Comparison of ENCODE assay signal across 8 cellular contexts in the genomic region with DNA sequence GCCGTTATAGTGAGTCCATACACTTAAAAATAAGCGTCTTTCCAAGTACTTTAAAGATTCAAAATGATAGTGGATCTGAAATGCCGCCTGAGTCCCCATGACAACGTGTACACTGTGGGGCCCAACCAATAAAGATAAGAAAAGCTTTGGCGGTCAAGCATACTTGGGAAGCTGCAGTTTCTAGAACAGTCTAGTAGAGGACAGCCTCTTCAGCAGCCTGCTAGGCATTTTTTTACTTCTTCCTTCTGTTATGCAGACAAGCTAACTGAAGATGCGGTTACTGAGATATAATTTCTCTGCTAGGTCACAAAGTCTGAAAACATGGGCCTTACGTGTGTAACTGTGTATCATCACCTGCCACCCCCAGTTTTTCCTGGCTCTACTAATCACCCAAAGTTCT. TPM values are rescaled to one million over a fixed set of nuclear protein-coding genes. Genes with fewer than 3 reads are reported as not detected.
DNase-seq lines count a peak whose midpoint lies in the region; TF ChIP-seq lines count a peak whose summit lies in the region.

No MANE protein-coding gene starts in this region.

- POLR2A ChIA-PET in HEK293 (lab: Yijun Ruan, JAX): interaction anchor here (1.6 to 1.7 kb wide), 2 partner anchors 52 to 122 kb away, joined by 3 read pairs; no protein-coding TSS in a partner anchor
- POLR2A ChIA-PET in PC-9 (lab: Charles Lee; ENCODE audit: unreplicated experiment): no interaction called here

- BruUV-seq in PC-9 (replicated peaks; lab: Mats Ljungman, UMichigan): no TSS peak

- in situ Hi-C loops in GM13977 (cut with MboI; ENCODE audit: low pct_unique_long_range_greater_than_20kb, low sequenced_read_pairs, unreplicated experiment): no loop called here

- H3K79me2 ChIP-seq in PC-9 (ENCODE audit: low read depth): no peaks in the 10 kb centered on the region

- DNase-seq in PC-9: no peak
- DNase-seq in epithelial cell of esophagus (ENCODE audit: low read depth): no peak
- DNase-seq in nephron progenitor cell: no peak
- DNase-seq in GM13977 (ENCODE audit: low spot score): no peak
- no peak for DNase-seq in NCI-H187 treated with DMSO at 0.1 percent for 48 hours (lab: John Stamatoyannopoulos, UW)
- DNase-seq in NCI-H446 treated with DMSO at 0.1 percent for 48 hours (lab: John Stamatoyannopoulos, UW): no peak

- H3F3A ChIP-seq in PC-9 (ENCODE audit: insufficient read depth, low read depth): no peaks in the 10 kb centered on the region

- peak overlapping the region; percentile 95 for H3K4me3 Mint-ChIP-seq in nephron progenitor cell

- H3K9me3 ChIP-seq in HEK293 (ENCODE audit: control insufficient read depth, insufficient read depth, low read depth, low read length) (no peaks in the 10 kb centered on the region), PC-9 (ENCODE audit: insufficient read depth, low read depth) (no peaks in the 10 kb centered on the region)

- no peak for TF ChIP-seq CTCF in GM12875 (IDR thresholded peaks at IDR 0.05; ENCODE audit: borderline replicate concordance, insufficient read depth, low read depth, low read length)
- TF ChIP-seq CTCF in HEK293 (tag by site-specific recombination; IDR thresholded peaks at IDR 0.05): no peak
- TF ChIP-seq CTCF in PC-9 (conservative IDR thresholded peaks at IDR 0.05): no peak
- TF ChIP-seq CTCF in epithelial cell of esophagus (IDR thresholded peaks at IDR 0.05; ENCODE audit: insufficient read depth, low read depth, low read length, missing control alignments): no peak
- TF ChIP-seq CTCF in nephron progenitor cell (IDR thresholded peaks at IDR 0.05): no peak
- no peak for TF ChIP-seq CTCF in GM13977 (IDR thresholded peaks at IDR 0.05; ENCODE audit: extremely low read depth, insufficient read depth, missing control alignments)

- H3K27ac ChIP-seq in HEK293 (ENCODE audit: extremely low read depth, low read depth, low read length) (peak overlapping the region; percentile 79; the same call in 1 of the 2 replicates), PC-9 (no peak overlapping the region)

- CTCF ChIA-PET in HEK293 (lab: Yijun Ruan, JAX): interaction anchor here (0.6 kb wide), 1 partner anchor 94 kb away, joined by 4 read pairs; no protein-coding TSS in a partner anchor
- CTCF ChIA-PET in PC-9 (lab: Charles Lee): no interaction called here

- H3K4me1 ChIP-seq in HEK293 (ENCODE audit: control insufficient read depth, insufficient read depth, low read length): peaks cover 9% of the 10 kb centered on the region; the same call in 1 of the 2 replicates
- peaks cover 6% of the 10 kb centered on the region; the same call in 1 of the 2 replicates for H3K4me1 ChIP-seq in PC-9 (replicated peaks; ENCODE audit: insufficient read depth)

- H3K27me3 Mint-ChIP-seq in nephron progenitor cell (ENCODE audit: low read depth, poor library complexity): peaks cover 4% of the 10 kb centered on the region

- peaks cover 12% of the 10 kb centered on the region for H3K4me1 Mint-ChIP-seq in nephron progenitor cell

- H3K36me3 Mint-ChIP-seq in nephron progenitor cell (ENCODE audit: low read depth): peaks cover 4% of the 10 kb centered on the region

- peak overlapping the region; percentile 98 for H2AFZ ChIP-seq in PC-9

- intact Hi-C loops in PC-9 (cut with micrococcal nuclease; ENCODE audit: unreplicated experiment): no loop called here

- H3K36me3 ChIP-seq in HEK293 (ENCODE audit: control insufficient read depth in 2 of 2, insufficient read depth in 1 of 2, low read length in 2 of 2) (no peaks in the 10 kb centered on the region; a peak in 1 of 3 replicates), PC-9 (ENCODE audit: low read depth) (no peaks in the 10 kb centered on the region)

- H4K20me1 ChIP-seq in PC-9 (ENCODE audit: insufficient read depth): no peaks in the 10 kb centered on the region

- no peaks in the 10 kb centered on the region for H3K9me2 ChIP-seq in PC-9 (ENCODE audit: insufficient read depth)

- H3K27ac Mint-ChIP-seq in nephron progenitor cell: peak overlapping the region; percentile 57

- peaks cover 32% of the 10 kb centered on the region for H3K9me3 Mint-ChIP-seq in nephron progenitor cell

- peak overlapping the region; percentile 76 for H3K4me2 ChIP-seq in PC-9

- H3K4me3 ChIP-seq in GM12875 (ENCODE audit: low read depth, low read length): peak overlapping the region; percentile 88
- peak overlapping the region; percentile 5; the same call in 1 of the 2 replicates for H3K4me3 ChIP-seq in HEK293 (ENCODE audit: low read depth, low read length)
- H3K4me3 ChIP-seq in PC-9: peak overlapping the region; percentile 85
- peak overlapping the region; percentile 69 for H3K4me3 ChIP-seq in epithelial cell of esophagus (ENCODE audit: low read length)

- H3K27me3 ChIP-seq in PC-9 (ENCODE audit: insufficient read depth, low read depth): no peaks in the 10 kb centered on the region

TF ChIP-seq in HEK293, 187 proteins besides CTCF, POLR2A, EP300 and RAD21 (continues in another document):
- TF ChIP-seq ZNF169 (tag by site-specific recombination; IDR thresholded peaks at IDR 0.05) (no peak), ZNF214 (tag by site-specific recombination; IDR thresholded peaks at IDR 0.05; ENCODE audit: borderline replicate concordance) (no peak), ZNF549 (tag by site-specific recombination; IDR thresholded peaks at IDR 0.05) (no peak), ZNF140 (tag by site-specific recombination; IDR thresholded peaks at IDR 0.05) (no peak), TCF7L2 (IDR thresholded peaks at IDR 0.05; ENCODE audit: borderline replicate concordance, low read depth, low read length) (peak; percentile 89), GLIS1 (tag by site-specific recombination; IDR thresholded peaks at IDR 0.05) (no peak), ZSCAN16 (tag by site-specific recombination; IDR thresholded peaks at IDR 0.05) (no peak), ZNF114 (tag by site-specific recombination; IDR thresholded peaks at IDR 0.05) (no peak)
- TF ChIP-seq, protein P1, sequence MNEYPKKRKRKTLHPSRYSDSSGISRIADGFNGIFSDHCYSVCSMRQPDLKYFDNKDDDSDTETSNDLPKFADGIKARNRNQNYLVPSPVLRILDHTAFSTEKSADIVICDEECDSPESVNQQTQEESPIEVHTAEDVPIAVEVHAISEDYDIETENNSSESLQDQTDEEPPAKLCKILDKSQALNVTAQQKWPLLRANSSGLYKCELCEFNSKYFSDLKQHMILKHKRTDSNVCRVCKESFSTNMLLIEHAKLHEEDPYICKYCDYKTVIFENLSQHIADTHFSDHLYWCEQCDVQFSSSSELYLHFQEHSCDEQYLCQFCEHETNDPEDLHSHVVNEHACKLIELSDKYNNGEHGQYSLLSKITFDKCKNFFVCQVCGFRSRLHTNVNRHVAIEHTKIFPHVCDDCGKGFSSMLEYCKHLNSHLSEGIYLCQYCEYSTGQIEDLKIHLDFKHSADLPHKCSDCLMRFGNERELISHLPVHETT (tag by site-specific recombination; IDR thresholded peaks at IDR 0.05): no peak
- TF ChIP-seq, protein P2, sequence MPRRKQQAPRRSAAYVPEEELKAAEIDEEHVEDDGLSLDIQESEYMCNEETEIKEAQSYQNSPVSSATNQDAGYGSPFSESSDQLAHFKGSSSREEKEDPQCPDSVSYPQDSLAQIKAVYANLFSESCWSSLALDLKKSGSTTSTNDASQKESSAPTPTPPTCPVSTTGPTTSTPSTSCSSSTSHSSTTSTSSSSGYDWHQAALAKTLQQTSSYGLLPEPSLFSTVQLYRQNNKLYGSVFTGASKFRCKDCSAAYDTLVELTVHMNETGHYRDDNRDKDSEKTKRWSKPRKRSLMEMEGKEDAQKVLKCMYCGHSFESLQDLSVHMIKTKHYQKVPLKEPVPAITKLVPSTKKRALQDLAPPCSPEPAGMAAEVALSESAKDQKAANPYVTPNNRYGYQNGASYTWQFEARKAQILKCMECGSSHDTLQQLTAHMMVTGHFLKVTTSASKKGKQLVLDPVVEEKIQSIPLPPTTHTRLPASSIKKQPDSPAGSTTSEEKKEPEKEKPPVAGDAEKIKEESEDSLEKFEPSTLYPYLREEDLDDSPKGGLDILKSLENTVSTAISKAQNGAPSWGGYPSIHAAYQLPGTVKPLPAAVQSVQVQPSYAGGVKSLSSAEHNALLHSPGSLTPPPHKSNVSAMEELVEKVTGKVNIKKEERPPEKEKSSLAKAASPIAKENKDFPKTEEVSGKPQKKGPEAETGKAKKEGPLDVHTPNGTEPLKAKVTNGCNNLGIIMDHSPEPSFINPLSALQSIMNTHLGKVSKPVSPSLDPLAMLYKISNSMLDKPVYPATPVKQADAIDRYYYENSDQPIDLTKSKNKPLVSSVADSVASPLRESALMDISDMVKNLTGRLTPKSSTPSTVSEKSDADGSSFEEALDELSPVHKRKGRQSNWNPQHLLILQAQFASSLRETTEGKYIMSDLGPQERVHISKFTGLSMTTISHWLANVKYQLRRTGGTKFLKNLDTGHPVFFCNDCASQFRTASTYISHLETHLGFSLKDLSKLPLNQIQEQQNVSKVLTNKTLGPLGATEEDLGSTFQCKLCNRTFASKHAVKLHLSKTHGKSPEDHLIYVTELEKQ (tag by site-specific recombination; IDR thresholded peaks at IDR 0.05; ENCODE audit: borderline replicate concordance): no peak
- TF ChIP-seq, protein P3, sequence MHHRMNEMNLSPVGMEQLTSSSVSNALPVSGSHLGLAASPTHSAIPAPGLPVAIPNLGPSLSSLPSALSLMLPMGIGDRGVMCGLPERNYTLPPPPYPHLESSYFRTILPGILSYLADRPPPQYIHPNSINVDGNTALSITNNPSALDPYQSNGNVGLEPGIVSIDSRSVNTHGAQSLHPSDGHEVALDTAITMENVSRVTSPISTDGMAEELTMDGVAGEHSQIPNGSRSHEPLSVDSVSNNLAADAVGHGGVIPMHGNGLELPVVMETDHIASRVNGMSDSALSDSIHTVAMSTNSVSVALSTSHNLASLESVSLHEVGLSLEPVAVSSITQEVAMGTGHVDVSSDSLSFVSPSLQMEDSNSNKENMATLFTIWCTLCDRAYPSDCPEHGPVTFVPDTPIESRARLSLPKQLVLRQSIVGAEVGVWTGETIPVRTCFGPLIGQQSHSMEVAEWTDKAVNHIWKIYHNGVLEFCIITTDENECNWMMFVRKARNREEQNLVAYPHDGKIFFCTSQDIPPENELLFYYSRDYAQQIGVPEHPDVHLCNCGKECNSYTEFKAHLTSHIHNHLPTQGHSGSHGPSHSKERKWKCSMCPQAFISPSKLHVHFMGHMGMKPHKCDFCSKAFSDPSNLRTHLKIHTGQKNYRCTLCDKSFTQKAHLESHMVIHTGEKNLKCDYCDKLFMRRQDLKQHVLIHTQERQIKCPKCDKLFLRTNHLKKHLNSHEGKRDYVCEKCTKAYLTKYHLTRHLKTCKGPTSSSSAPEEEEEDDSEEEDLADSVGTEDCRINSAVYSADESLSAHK (tag by site-specific recombination; IDR thresholded peaks at IDR 0.05): peak; percentile 77

RNA-seq across cellular contexts. Expression of a gene that starts 0.4 kb away (rescaled TPM):
- total RNA-seq in PC-9 (2021): 4.1 and 5.1 TPM in 2 replicates

Comparison
In these comparisons a context has a peak if more than half of its experiments do, and no peak if none do; other contexts are left out.
1. H3K4me3 ChIP-seq: peak in every context shown above with its lines; median percentile 88 in GM12875; 85 in PC-9; 69 in epithelial cell of esophagus; 5 in HEK293.